ENCODE assay signal across 19 cellular contexts in genomic region chr22:25992331-25992730, GRCh38.
"Had no signal": no experiment of that assay in that cellular context is flagged by ENCODE, and none has a peak within 500 bp of the region (broad histone marks: within the 10 kb centered on the region; RNA-seq: fewer than 3 reads in every experiment).

No MANE protein-coding gene starts in this region.

- H3K9me3 Mint-ChIP-seq: mesothelial cell of epicardium had no signal

- H3K79me2 ChIP-seq: hepatocyte had no signal

- H3K27ac ChIP-seq: coronary artery, dorsolateral prefrontal cortex, esophagus muscularis mucosa, foreskin keratinocyte, gastroesophageal sphincter, heart left ventricle, hepatocyte, left lung, lower lobe of right lung had no signal

- H3K36me3 ChIP-seq: gastroesophageal sphincter, left lung, lower lobe of right lung had no signal

- H3K36me3 Mint-ChIP-seq: immature natural killer cell, mesothelial cell of epicardium had no signal

- H3K4me1 ChIP-seq: foreskin keratinocyte, gastroesophageal sphincter, left lung, lower lobe of right lung had no signal

- H3K4me2 ChIP-seq: hepatocyte had no signal

- H3K9me3 ChIP-seq: esophagus muscularis mucosa, gastroesophageal sphincter, heart left ventricle, left lung, lower lobe of right lung, mucosa of descending colon had no signal

- H3K4me3 ChIP-seq: coronary artery, dorsolateral prefrontal cortex, esophagus muscularis mucosa, gastroesophageal sphincter, heart left ventricle, hepatocyte, left lung, lower lobe of right lung, mucosa of descending colon had no signal

- DNase-seq: dermis blood vessel endothelial cell; dorsolateral prefrontal cortex; effector CD4-positive, alpha-beta T cell; effector memory CD4-positive, alpha-beta T cell; foreskin keratinocyte; heart left ventricle; hypothalamus; immature natural killer cell; left cardiac atrium; left lung; left ventricle myocardium superior; lower lobe of right lung; mesenchymal stem cell; mucosa of descending colon had no signal

- H3K27ac Mint-ChIP-seq: immature natural killer cell, mesothelial cell of epicardium had no signal

- H3K27me3 ChIP-seq: foreskin keratinocyte, hepatocyte had no signal

- H2AFZ ChIP-seq: hepatocyte had no signal

- H3K4me3 Mint-ChIP-seq: immature natural killer cell, mesothelial cell of epicardium had no signal

- ATAC-seq: foreskin keratinocyte, gastroesophageal sphincter, left cardiac atrium, left lung, left ventricle myocardium superior, lower lobe of right lung, mucosa of descending colon had no signal

- H3K4me1 Mint-ChIP-seq: mesothelial cell of epicardium had no signal
